8 cellular contexts compared by ENCODE assay signal in genomic region chr13:40388617-40389016, GRCh38.
DNase-seq lines count a peak whose midpoint lies in the region; ATAC-seq lines count a peak whose summit lies in the region.

No MANE protein-coding gene starts in this region.

- H3K27me3 ChIP-seq in skeletal muscle satellite cell (ENCODE audit: control insufficient read depth, insufficient read depth, low read length) = no peaks in the 10 kb centered on the region

- peak overlapping the region; percentile 83 for H3K4me3 Mint-ChIP-seq in activated naive CD8-positive, alpha-beta T cell treated with anti-CD3 and anti-CD28 coated beads, Interleukin-2, amount 10 ng/mL, durations not matched to agents 7 days and 5 days

- peaks cover 21% of the 10 kb centered on the region for H3K36me3 Mint-ChIP-seq in activated naive CD8-positive, alpha-beta T cell treated with anti-CD3 and anti-CD28 coated beads, Interleukin-2, amount 10 ng/mL, durations not matched to agents 7 days and 5 days

- H3K27me3 Mint-ChIP-seq in activated naive CD8-positive, alpha-beta T cell treated with anti-CD3 and anti-CD28 coated beads, Interleukin-2, amount 10 ng/mL, durations not matched to agents 7 days and 5 days = no peaks in the 10 kb centered on the region

- ATAC-seq in GM18909 (IDR thresholded peaks at IDR 0.05; ENCODE audit: poor library complexity, unreplicated experiment) (peak; percentile 99), HG02981 (IDR thresholded peaks at IDR 0.05; ENCODE audit: unreplicated experiment) (peak; percentile 98)
- ATAC-seq in activated naive CD8-positive, alpha-beta T cell treated with anti-CD3 and anti-CD28 coated beads, Interleukin-2, amount 10 ng/mL, durations not matched to agents 7 days and 5 days (ENCODE audit: low read depth) = peak; percentile 98

- POLR2A ChIA-PET in activated naive CD8-positive, alpha-beta T cell treated with anti-CD3 and anti-CD28 coated beads, Interleukin-2, amount 10 ng/mL, durations not matched to agents 7 days and 5 days (lab: Charles Lee) = interaction anchor here (0.6 to 2.9 kb wide), 14 partner anchors 12 to 279 kb away, joined by 3 to 22 read pairs (median 6); no protein-coding TSS in a partner anchor

- H3K4me2 ChIP-seq in skeletal muscle satellite cell (ENCODE audit: low read length) = peak overlapping the region; percentile 72

- H3K9ac ChIP-seq in skeletal muscle satellite cell (ENCODE audit: low read depth, low read length) = no peak overlapping the region

- peak overlapping the region; percentile 98 for H3K27ac Mint-ChIP-seq in activated naive CD8-positive, alpha-beta T cell treated with anti-CD3 and anti-CD28 coated beads, Interleukin-2, amount 10 ng/mL, durations not matched to agents 7 days and 5 days

- H3K4me3 ChIP-seq in skeletal muscle satellite cell (ENCODE audit: low read length) = peak overlapping the region; percentile 12

- DNase-seq in T-helper 1 cell (peak; percentile 52 to 98 (median 63)), NCI-H510A (lab: John Stamatoyannopoulos, UW) (no peak), NCI-H1694 (lab: John Stamatoyannopoulos, UW) (no peak), DMS53 treated with DMSO at 0.1 percent for 48 hours (lab: John Stamatoyannopoulos, UW; ENCODE audit: unreplicated experiment) (no peak)
- DNase-seq in activated naive CD8-positive, alpha-beta T cell treated with anti-CD3 and anti-CD28 coated beads, Interleukin-2, amount 10 ng/mL, durations not matched to agents 7 days and 5 days = peak; percentile 77

- H3K9me3 Mint-ChIP-seq in activated naive CD8-positive, alpha-beta T cell treated with anti-CD3 and anti-CD28 coated beads, Interleukin-2, amount 10 ng/mL, durations not matched to agents 7 days and 5 days = peaks cover 9% of the 10 kb centered on the region

- peaks cover 52% of the 10 kb centered on the region for H3K4me1 Mint-ChIP-seq in activated naive CD8-positive, alpha-beta T cell treated with anti-CD3 and anti-CD28 coated beads, Interleukin-2, amount 10 ng/mL, durations not matched to agents 7 days and 5 days

- peaks cover 28% of the 10 kb centered on the region for H3K4me1 ChIP-seq in skeletal muscle satellite cell (ENCODE audit: control insufficient read depth, insufficient read depth, low read length)

- H3K9me3 ChIP-seq in skeletal muscle satellite cell (replicated peaks; ENCODE audit: low read length) = no peaks in the 10 kb centered on the region

- H3K36me3 ChIP-seq in skeletal muscle satellite cell (ENCODE audit: insufficient read depth, low read length) = no peaks in the 10 kb centered on the region

Comparison
In these comparisons a context has a peak if more than half of its experiments do, and no peak if none do; other contexts are left out.
1. DNase-seq: peak in T-helper 1 cell (5 of 5) and activated naive CD8-positive, alpha-beta T cell treated with anti-CD3 and anti-CD28 coated beads, Interleukin-2, amount 10 ng/mL, durations not matched to agents 7 days and 5 days (single experiment); none in NCI-H510A (single experiment), NCI-H1694 (single experiment) and DMS53 treated with DMSO at 0.1 percent for 48 hours (single experiment).
2. Peak in every context shown above with its lines, with median percentiles within 50 percentile points of each other: ATAC-seq.